In genomic region chr1:91059157-91059556, GRCh38 we compare ENCODE assay signal across 19 cellular contexts. TPM values are rescaled to one million over a fixed set of nuclear protein-coding genes. Genes with fewer than 3 reads are reported as not detected.
A peak's percentile ranks its signal among the peaks of the same experiment; 100 is the strongest.
DNase-seq lines count a peak whose midpoint lies in the region; ATAC-seq lines count a peak whose summit lies in the region.
"Had no signal": no experiment of that assay in that cellular context is flagged by ENCODE, and none has a peak within 500 bp of the region (broad histone marks: within the 10 kb centered on the region; RNA-seq: fewer than 3 reads in every experiment).

No MANE protein-coding gene starts in this region.

- DNase-seq in NCI-H82 (lab: John Stamatoyannopoulos, UW) (peak; percentile 24), NCI-H82 treated with DMSO at 0.1 percent for 48 hours (lab: John Stamatoyannopoulos, UW; ENCODE audit: unreplicated experiment) (no peak), SIG-M5 (lab: John Stamatoyannopoulos, UW) (no peak), NCI-H2029 treated with DMSO at 0.1 percent for 48 hours (lab: John Stamatoyannopoulos, UW) (no peak)
- DNase-seq in activated CD4-positive, alpha-beta memory T cell treated with anti-CD3 and anti-CD28 coated beads, Interleukin-2, amount 10 ng/mL, durations not matched to agents 7 days and 5 days: no peak
- DNase-seq: 8988T; DMS 273 treated with DMSO at 0.1 percent for 48 hours; DND-41; NCI-H1048; NCI-H146; NCI-H2081; NCI-H2171 treated with DMSO at 0.1 percent for 48 hours; NCI-H446 treated with DMSO at 0.1 percent for 48 hours; NCI-H69; NK-92 treated with Interleukin-12 subunit alpha and Interleukin-12 subunit beta, amount 100 ng/mL, for 24 hours; SHP77 had no signal

- no peaks in the 10 kb centered on the region for H3K4me1 Mint-ChIP-seq in activated T-helper 17 cell treated with anti-CD3 and anti-CD28 coated beads, Interleukin-2, amount 50 U/mL, for 72 hours
- no peaks in the 10 kb centered on the region for H3K4me1 Mint-ChIP-seq in activated CD4-positive, alpha-beta memory T cell treated with anti-CD3 and anti-CD28 coated beads, Interleukin-2, amount 10 ng/mL, durations not matched to agents 7 days and 5 days

- peaks cover 13% of the 10 kb centered on the region for H3K27me3 Mint-ChIP-seq in activated T-helper 17 cell treated with anti-CD3 and anti-CD28 coated beads, Interleukin-2, amount 50 U/mL, for 72 hours
- H3K27me3 Mint-ChIP-seq in activated CD4-positive, alpha-beta memory T cell treated with anti-CD3 and anti-CD28 coated beads, Interleukin-2, amount 10 ng/mL, durations not matched to agents 7 days and 5 days: peaks cover 4% of the 10 kb centered on the region

- H3K9me3 Mint-ChIP-seq in activated T-helper 17 cell treated with anti-CD3 and anti-CD28 coated beads, Interleukin-2, amount 50 U/mL, for 72 hours: no peaks in the 10 kb centered on the region
- peaks cover 10% of the 10 kb centered on the region for H3K9me3 Mint-ChIP-seq in activated CD4-positive, alpha-beta memory T cell treated with anti-CD3 and anti-CD28 coated beads, Interleukin-2, amount 10 ng/mL, durations not matched to agents 7 days and 5 days

- CTCF ChIA-PET in activated CD4-positive, alpha-beta memory T cell treated with anti-CD3 and anti-CD28 coated beads, Interleukin-2, amount 10 ng/mL, durations not matched to agents 7 days and 5 days (lab: Charles Lee): no interaction called here

- H3K4me3 Mint-ChIP-seq in activated T-helper 17 cell treated with anti-CD3 and anti-CD28 coated beads, Interleukin-2, amount 50 U/mL, for 72 hours: no peak overlapping the region
- no peak overlapping the region for H3K4me3 Mint-ChIP-seq in activated CD4-positive, alpha-beta memory T cell treated with anti-CD3 and anti-CD28 coated beads, Interleukin-2, amount 10 ng/mL, durations not matched to agents 7 days and 5 days

- POLR2A ChIA-PET in activated CD4-positive, alpha-beta memory T cell treated with anti-CD3 and anti-CD28 coated beads, Interleukin-2, amount 10 ng/mL, durations not matched to agents 7 days and 5 days (lab: Charles Lee): no interaction called here

- H3K36me3 Mint-ChIP-seq in activated T-helper 17 cell treated with anti-CD3 and anti-CD28 coated beads, Interleukin-2, amount 50 U/mL, for 72 hours (ENCODE audit: low read depth): no peaks in the 10 kb centered on the region
- H3K36me3 Mint-ChIP-seq in activated CD4-positive, alpha-beta memory T cell treated with anti-CD3 and anti-CD28 coated beads, Interleukin-2, amount 10 ng/mL, durations not matched to agents 7 days and 5 days (ENCODE audit: low read depth): no peaks in the 10 kb centered on the region

- ATAC-seq in HG02870 (IDR thresholded peaks at IDR 0.05; ENCODE audit: unreplicated experiment): peak; percentile 45
- peak; percentile 31 for ATAC-seq in activated T-helper 17 cell treated with anti-CD3 and anti-CD28 coated beads, Interleukin-2, amount 50 U/mL, for 72 hours (replicated peaks)
- no peak for ATAC-seq in GM21390 (IDR thresholded peaks at IDR 0.05; ENCODE audit: unreplicated experiment)

- no peak overlapping the region for H3K27ac Mint-ChIP-seq in activated T-helper 17 cell treated with anti-CD3 and anti-CD28 coated beads, Interleukin-2, amount 50 U/mL, for 72 hours
- H3K27ac Mint-ChIP-seq in activated CD4-positive, alpha-beta memory T cell treated with anti-CD3 and anti-CD28 coated beads, Interleukin-2, amount 10 ng/mL, durations not matched to agents 7 days and 5 days: no peak overlapping the region

RNA-seq across cellular contexts. Expression of gene ZNF644, which starts 37.3 kb away (rescaled TPM):
- total RNA-seq in activated T-helper 17 cell treated with anti-CD3 and anti-CD28 coated beads, Interleukin-2, amount 50 U/mL, for 72 hours: 10 to 100 TPM; 55.7 to 57.9 TPM
- 10 to 100 TPM; 50.9 to 56.1 TPM for total RNA-seq in activated CD4-positive, alpha-beta memory T cell treated with anti-CD3 and anti-CD28 coated beads, Interleukin-2, amount 10 ng/mL, durations not matched to agents 7 days and 5 days
